9 cellular contexts compared by ENCODE assay signal in genomic region chrX:97398030-97398551, GRCh38.
DNase-seq lines count a peak whose midpoint lies in the region; ATAC-seq and TF ChIP-seq lines count a peak whose summit lies in the region.
"Had no signal": no experiment of that assay in that cellular context is flagged by ENCODE, and none has a peak within 500 bp of the region (broad histone marks: within the 10 kb centered on the region; RNA-seq: fewer than 3 reads in every experiment).

No MANE protein-coding gene starts in this region.

- no peak overlapping the region for H4K5ac ChIP-seq in mesendoderm (ENCODE audit: low read length)

- no CpG with 5 or more reads among the region's 3 CpGs for WGBS in mesendoderm (ENCODE audit: extremely low coverage, insufficient coverage, low lambda C conversion rate)

- H2AK5ac ChIP-seq in mesendoderm (ENCODE audit: low read length), result no peak overlapping the region

- POLR2A ChIA-PET in CD4-positive, alpha-beta memory T cell (lab: Charles Lee; ENCODE audit: partially characterized antibody), result no interaction called here

- no peaks in the 10 kb centered on the region for H3K27me3 Mint-ChIP-seq in CD4-positive, alpha-beta memory T cell

- H3K4me1 Mint-ChIP-seq in CD4-positive, alpha-beta memory T cell, result peaks cover 14 to 23% (median 21%) of the 10 kb centered on the region in 4 donors

- H3K79me2 ChIP-seq in mesendoderm (ENCODE audit: control insufficient read depth, insufficient read depth, low read length), result no peaks in the 10 kb centered on the region

- no peak overlapping the region for H3K18ac ChIP-seq in mesendoderm (ENCODE audit: low read length)

- H3K9me3 Mint-ChIP-seq in CD4-positive, alpha-beta memory T cell, result no peaks in the 10 kb centered on the region

- no peaks in the 10 kb centered on the region for H3K27me3 ChIP-seq in mesendoderm (ENCODE audit: insufficient read depth, low read length, poor library complexity)
- H3K27me3 ChIP-seq in CD4-positive, alpha-beta memory T cell (ENCODE audit: insufficient read depth, low read length), result no peaks in the 10 kb centered on the region

- no peak overlapping the region for H2BK120ac ChIP-seq in mesendoderm (ENCODE audit: low read depth, low read length)

- CTCF ChIA-PET in CD4-positive, alpha-beta memory T cell (lab: Charles Lee; ENCODE audit: partially characterized antibody), result no interaction called here

- no peak overlapping the region for H3K23ac ChIP-seq in mesendoderm (ENCODE audit: low read length)

- no peak overlapping the region for H2BK5ac ChIP-seq in mesendoderm (ENCODE audit: low read length)

- no peaks in the 10 kb centered on the region for H3K9me3 ChIP-seq in CD4-positive, alpha-beta memory T cell (ENCODE audit: control insufficient read depth in 1 of 2, low read length in 2 of 2)

- H3K36me3 ChIP-seq in mesendoderm (ENCODE audit: control insufficient read depth, insufficient read depth, low read length), result no peaks in the 10 kb centered on the region
- H3K36me3 ChIP-seq in CD4-positive, alpha-beta memory T cell (ENCODE audit: insufficient read depth, low read length), result no peaks in the 10 kb centered on the region

- no peak overlapping the region for H3K56ac ChIP-seq in mesendoderm (ENCODE audit: low read length)

- no peak overlapping the region for H3K27ac ChIP-seq in mesendoderm (ENCODE audit: low read depth, low read length)
- no peak overlapping the region for H3K27ac ChIP-seq in CD4-positive, alpha-beta memory T cell (ENCODE audit: low read depth, low read length)

- no peak for TF ChIP-seq CTCF in fibroblast of mammary gland (conservative IDR thresholded peaks at IDR 0.05; ENCODE audit: control insufficient read depth, insufficient read depth, low read depth, low read length)

- no peak overlapping the region for H4K8ac ChIP-seq in mesendoderm (ENCODE audit: low read depth, low read length)

- H3K4me2 ChIP-seq in mesendoderm (ENCODE audit: low read length), result no peak overlapping the region

- H3K4me3 ChIP-seq in fibroblast of mammary gland (ENCODE audit: control insufficient read depth, low read depth, low read length) (no peak overlapping the region), mesendoderm (ENCODE audit: low read length) (no peak overlapping the region)
- no peak overlapping the region for H3K4me3 ChIP-seq in CD4-positive, alpha-beta memory T cell (ENCODE audit: low read length in 2 of 2)

- no peak overlapping the region for H3K4me3 Mint-ChIP-seq in CD4-positive, alpha-beta memory T cell

- intact Hi-C loops in CD4-positive, alpha-beta memory T cell (cut with micrococcal nuclease), result no loop called here

- H2BK15ac ChIP-seq in mesendoderm (replicated peaks; ENCODE audit: low read depth), result no peak overlapping the region

- ATAC-seq in GM18867 (IDR thresholded peaks at IDR 0.05; ENCODE audit: unreplicated experiment) (peak; percentile 40), GM21786 (IDR thresholded peaks at IDR 0.05; ENCODE audit: unreplicated experiment) (peak; percentile 53), HG03558 (IDR thresholded peaks at IDR 0.05; ENCODE audit: extremely low read depth, unreplicated experiment) (peak; percentile 34)

- no peaks in the 10 kb centered on the region for H3K79me1 ChIP-seq in mesendoderm (ENCODE audit: low read length)

- H3K9ac ChIP-seq in mesendoderm (ENCODE audit: low read length), result no peak overlapping the region

- H3K4ac ChIP-seq in mesendoderm (ENCODE audit: low read depth, low read length), result no peak overlapping the region

- H3K36me3 Mint-ChIP-seq in CD4-positive, alpha-beta memory T cell, result no peaks in the 10 kb centered on the region

- H3K27ac Mint-ChIP-seq in CD4-positive, alpha-beta memory T cell, result no peak overlapping the region

- H3K4me1 ChIP-seq in mesendoderm (ENCODE audit: control insufficient read depth, low read depth, low read length), result no peaks in the 10 kb centered on the region
- H3K4me1 ChIP-seq in CD4-positive, alpha-beta memory T cell (ENCODE audit: insufficient read depth, low read length), result peaks cover 12% of the 10 kb centered on the region

- DNase-seq in fibroblast of mammary gland (ENCODE audit: low read depth) (peak; percentile 28), NCI-H146 (lab: John Stamatoyannopoulos, UW) (no peak), mesendoderm (no peak), SHP77 (lab: John Stamatoyannopoulos, UW) (no peak)
- no peak for DNase-seq in CD4-positive, alpha-beta memory T cell
- DNase-seq: NCI-H2107 had no signal
